ENCODE assay signal across 22 cellular contexts in the genomic region with DNA sequence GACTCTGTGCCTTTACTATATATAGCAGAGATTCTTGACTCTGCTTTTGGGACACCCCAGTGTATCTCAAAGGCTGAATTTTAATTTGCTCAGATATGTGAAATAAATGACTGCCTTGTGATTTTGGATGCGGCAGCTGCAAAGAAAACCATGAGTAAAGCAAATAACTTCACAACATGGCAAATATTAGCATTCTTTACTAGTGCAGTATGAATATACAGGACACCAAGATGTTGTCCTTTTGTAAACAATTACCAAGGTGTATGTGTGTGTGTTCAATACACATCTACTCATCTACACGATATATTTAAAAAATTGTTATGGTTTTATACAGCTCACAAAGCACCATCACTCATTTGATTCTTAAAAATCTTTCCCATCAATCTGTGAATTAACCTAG.
"Had no signal": no experiment of that assay in that cellular context is flagged by ENCODE, and none has a peak within 500 bp of the region (broad histone marks: within the 10 kb centered on the region; RNA-seq: fewer than 3 reads in every experiment).

No MANE protein-coding gene starts in this region.

- H3K27ac ChIP-seq: RWPE1 had no signal

- H3K9me2 ChIP-seq: SK-N-SH had no signal

- H3K9me3 ChIP-seq: SK-N-SH had no signal

- H3K9ac ChIP-seq: SK-N-SH had no signal

- H3K4me2 ChIP-seq: SK-N-SH had no signal

- ATAC-seq: Panc1, T-cell had no signal

- DNase-seq: KBM-7, MM.1S, NCI-H1048, NCI-H1105, NCI-H1417, NCI-H146, NCI-H1694 treated with DMSO at 0.1 percent for 48 hours, NCI-H1930, NCI-H2081, NCI-H2171, NCI-H226, NCI-H446, NCI-H510A, NCI-H524 treated with DMSO at 0.1 percent for 48 hours, NCI-H69, NCI-H774, SHP77, SK-N-SH, SW 1271, T-cell had no signal
